ENCODE assay signal across 16 cellular contexts in genomic region chr11:113504071-113504470, GRCh38. TPM values are rescaled to one million over a fixed set of nuclear protein-coding genes. Genes with fewer than 3 reads are reported as not detected.
DNase-seq lines count a peak whose midpoint lies in the region; ATAC-seq and TF ChIP-seq lines count a peak whose summit lies in the region.
"Had no signal": no experiment of that assay in that cellular context is flagged by ENCODE, and none has a peak within 500 bp of the region (broad histone marks: within the 10 kb centered on the region; RNA-seq: fewer than 3 reads in every experiment).

No MANE protein-coding gene starts in this region.

- H3K27ac ChIP-seq in coronary artery, result no peak overlapping the region
- H3K27ac ChIP-seq: GM23248 had no signal

- H3K4me1 Mint-ChIP-seq in neural crest cell, result peaks cover 30% of the 10 kb centered on the region
- H3K4me1 Mint-ChIP-seq: CD4-positive, alpha-beta memory T cell had no signal

- peaks cover 2% of the 10 kb centered on the region for H3K9me3 Mint-ChIP-seq in neural crest cell
- H3K9me3 Mint-ChIP-seq: CD4-positive, alpha-beta memory T cell had no signal

- DNase-seq in coronary artery (ENCODE audit: low spot score) (peak; percentile 22), neural crest cell (ENCODE audit: low read depth, low spot score) (no peak), ureter (ENCODE audit: low spot score) (peak; percentile 12), NOMO-1 (lab: John Stamatoyannopoulos, UW; ENCODE audit: unreplicated experiment in 2 of 2) (no peak)
- DNase-seq in stimulated activated CD8-positive, alpha-beta memory T cell treated with anti-CD3 and anti-CD28 coated beads, Interleukin-4, amount 100 ng/mL, for 48 hours, result no peak
- DNase-seq: Calu3; CD4-positive, alpha-beta memory T cell; DMS53; DMS79 treated with DMSO at 0.1 percent for 48 hours; GF-D8; GM23248; H7; HCEC 1CT had no signal

- H3K27me3 Mint-ChIP-seq in neural crest cell (ENCODE audit: low read depth), result no peaks in the 10 kb centered on the region

- no peak overlapping the region for H3K4me3 ChIP-seq in coronary artery
- H3K4me3 ChIP-seq: GM23248 had no signal

- no peak for TF ChIP-seq CTCF in coronary artery (IDR thresholded peaks at IDR 0.05)
- no peak for TF ChIP-seq CTCF in neural crest cell (conservative IDR thresholded peaks at IDR 0.05)

- no peak for ATAC-seq in GM21526 (IDR thresholded peaks at IDR 0.05; ENCODE audit: low FRiP score, unreplicated experiment)

- H3K36me3 Mint-ChIP-seq in neural crest cell (ENCODE audit: low read depth), result no peaks in the 10 kb centered on the region
- H3K36me3 Mint-ChIP-seq: CD4-positive, alpha-beta memory T cell had no signal

- peak overlapping the region; percentile 77 for H3K27ac Mint-ChIP-seq in neural crest cell (ENCODE audit: unreplicated experiment)
- H3K27ac Mint-ChIP-seq: CD4-positive, alpha-beta memory T cell had no signal

- no peak overlapping the region for H3K4me3 Mint-ChIP-seq in neural crest cell
- H3K4me3 Mint-ChIP-seq: CD4-positive, alpha-beta memory T cell had no signal

RNA-seq across cellular contexts. Expression of gene DRD2, which starts 28.9 kb away (rescaled TPM):
- total RNA-seq in neural crest cell (2.8 and 2.9 TPM in 2 replicates), ureter (0.44 TPM)
- total RNA-seq: A172; CD4-positive, alpha-beta memory T cell; G401; GM23248 had no signal

Comparison
In these comparisons a context has a peak if more than half of its experiments do, and no peak if none do; other contexts are left out.
1. DNase-seq: peak in coronary artery (single experiment) and ureter (single experiment); none in neural crest cell (single experiment), NOMO-1 (0 of 2) and stimulated activated CD8-positive, alpha-beta memory T cell treated with anti-CD3 and anti-CD28 coated beads, Interleukin-4, amount 100 ng/mL, for 48 hours (single experiment).